In the genomic region with DNA sequence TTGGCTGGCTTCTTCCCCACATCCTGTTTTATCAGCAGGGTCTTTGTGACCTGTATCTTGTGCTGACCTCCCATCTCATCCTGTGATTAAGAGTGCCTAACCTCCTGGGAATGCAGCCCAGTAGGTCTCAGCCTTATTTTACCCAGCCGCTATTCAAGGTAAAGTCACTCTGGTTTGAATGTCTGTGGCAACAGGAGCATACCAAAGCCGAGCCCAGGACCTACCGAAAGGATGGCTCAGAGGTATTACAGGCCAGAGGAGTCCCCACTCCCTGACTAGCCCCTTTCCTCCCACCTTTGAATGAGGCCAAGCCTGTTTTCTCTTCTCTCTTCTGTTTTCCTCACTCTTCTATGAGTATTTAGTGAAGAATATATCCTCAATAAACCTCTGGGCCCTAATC, we compare ENCODE assay signal across 23 cellular contexts.
"Had no signal": no experiment of that assay in that cellular context is flagged by ENCODE, and none has a peak within 500 bp of the region (broad histone marks: within the 10 kb centered on the region; RNA-seq: fewer than 3 reads in every experiment).

No MANE protein-coding gene starts in this region.

- H3K27me3 ChIP-seq: colonic mucosa, gastroesophageal sphincter, pancreas, suprapubic skin, thyroid gland, upper lobe of left lung, uterus had no signal

- H3K4me1 Mint-ChIP-seq: memory B cell had no signal

- H3K27ac ChIP-seq: colonic mucosa, gastroesophageal sphincter, left ventricle myocardium inferior, lower lobe of right lung, pancreas, suprapubic skin, thyroid gland, upper lobe of left lung, uterus had no signal

- ATAC-seq: esophagus mucosa; gastroesophageal sphincter; left cardiac atrium; lower lobe of right lung; natural killer cell treated with Interleukin-12 subunit alpha and Interleukin-12 subunit beta and Interleukin-15 and Interleukin-18, amount 100 ng/mL, for 72 hours; pancreas; right cardiac atrium; stimulated activated naive CD8-positive, alpha-beta T cell treated with anti-CD3 and anti-CD28 coated beads, Interleukin-15, Interleukin-2, amounts not matched to agents 100 U/mL and 50 U/mL, for 24 hours had no signal

- H3K4me3 Mint-ChIP-seq: memory B cell; natural killer cell treated with Interleukin-12 subunit alpha and Interleukin-12 subunit beta and Interleukin-15 and Interleukin-18, amount 100 ng/mL, for 72 hours had no signal

- H3K27me3 Mint-ChIP-seq: memory B cell; natural killer cell treated with Interleukin-12 subunit alpha and Interleukin-12 subunit beta and Interleukin-15 and Interleukin-18, amount 100 ng/mL, for 72 hours; progenitor cell of endocrine pancreas had no signal

- H3K4me1 ChIP-seq: colonic mucosa, gastroesophageal sphincter, left ventricle myocardium inferior, lower lobe of right lung, pancreas, suprapubic skin, thyroid gland, upper lobe of left lung, uterus had no signal

- H3K36me3 ChIP-seq: colonic mucosa, gastroesophageal sphincter, left ventricle myocardium inferior, lower lobe of right lung, pancreas, suprapubic skin, thyroid gland, upper lobe of left lung, uterus had no signal

- H3K9me3 ChIP-seq: colonic mucosa, pancreas, thyroid gland, uterus had no signal

- DNase-seq: colonic mucosa; effector CD8-positive, alpha-beta T cell; glutamatergic neuron; left cardiac atrium; left ventricle myocardium inferior; lower lobe of right lung; midbrain; occipital lobe; pancreas; right cardiac atrium; small intestine; stimulated activated CD4-positive, alpha-beta T cell treated with anti-CD3 and anti-CD28 coated beads, Interleukin-12 subunit alpha, Interleukin-12 subunit beta, amount 100 ng/mL, for 4 hours; stimulated activated CD4-positive, alpha-beta T cell treated with anti-CD3 and anti-CD28 coated beads, Interleukin-2, amount 100 ng/mL, for 48 hours; stimulated activated naive CD8-positive, alpha-beta T cell treated with anti-CD3 and anti-CD28 coated beads, Interleukin-15, Interleukin-2, amounts not matched to agents 100 U/mL and 50 U/mL, for 24 hours; thyroid gland; upper lobe of left lung; uterus had no signal

- H3K4me3 ChIP-seq: colonic mucosa, gastroesophageal sphincter, left ventricle myocardium inferior, lower lobe of right lung, pancreas, suprapubic skin, thyroid gland, upper lobe of left lung, uterus had no signal

- H3K27ac Mint-ChIP-seq: memory B cell; natural killer cell treated with Interleukin-12 subunit alpha and Interleukin-12 subunit beta and Interleukin-15 and Interleukin-18, amount 100 ng/mL, for 72 hours; progenitor cell of endocrine pancreas had no signal

- H3K36me3 Mint-ChIP-seq: memory B cell had no signal
